19 cellular contexts compared by ENCODE assay signal in the genomic region with DNA sequence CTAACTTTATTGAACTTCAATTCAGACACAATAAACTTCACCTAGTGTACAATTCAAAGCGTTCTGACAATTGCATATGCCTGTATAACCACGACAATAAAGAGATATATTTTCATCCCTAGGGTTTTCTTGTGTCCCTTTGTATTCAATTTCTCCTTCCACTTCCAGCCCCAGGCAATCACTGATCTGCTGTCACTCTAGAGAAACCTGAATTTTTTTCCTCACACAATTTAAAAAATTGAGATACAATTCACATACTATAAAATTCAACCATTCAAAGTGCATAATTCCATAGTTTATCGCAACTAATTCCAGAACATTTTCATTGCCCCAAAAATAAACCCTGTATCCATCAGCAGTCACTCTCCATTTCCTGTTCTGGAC.
A peak's percentile ranks its signal among the peaks of the same experiment; 100 is the strongest.
DNase-seq lines count a peak whose midpoint lies in the region; ATAC-seq, FAIRE-seq and TF ChIP-seq lines count a peak whose summit lies in the region.
"Had no signal": no experiment of that assay in that cellular context is flagged by ENCODE, and none has a peak within 500 bp of the region (broad histone marks: within the 10 kb centered on the region; RNA-seq: fewer than 3 reads in every experiment).

No MANE protein-coding gene starts in this region.

- no peaks in the 10 kb centered on the region for H4K20me1 ChIP-seq in mammary epithelial cell (ENCODE audit: insufficient read depth, low read length)
- no peaks in the 10 kb centered on the region for H4K20me1 ChIP-seq in HepG2 (ENCODE audit: insufficient read depth, low read length)

- TF ChIP-seq CTCF in mammary epithelial cell (conservative IDR thresholded peaks at IDR 0.05 in 1 of 2, IDR thresholded peaks at IDR 0.05 in 1 of 2; ENCODE audit: extremely low read depth in 1 of 2, insufficient read depth in 1 of 2, low read depth in 1 of 2, low read length in 2 of 2) (no peak), breast epithelium (IDR thresholded peaks at IDR 0.05) (no peak), HepG2 (CRISPR knock-in tag; IDR thresholded peaks at IDR 0.05) (no peak), stomach (IDR thresholded peaks at IDR 0.05) (no peak), GM10248 (IDR thresholded peaks at IDR 0.05; ENCODE audit: control extremely low read depth, extremely low read depth, low read depth, missing control alignments) (no peak), brain microvascular endothelial cell (IDR thresholded peaks at IDR 0.05; ENCODE audit: low read depth, low read length, missing control alignments) (no peak)

- dilution Hi-C loops in mammary epithelial cell (cut with HindIII; ENCODE audit: low sequenced_read_pairs) = loop anchor here (5.0 kb wide), 2 partner anchors 82 to 83 kb away; no protein-coding TSS in a partner anchor

- CTCF ChIA-PET in mammary epithelial cell (lab: Charles Lee; ENCODE audit: low non-redundant PET) = no interaction called here
- CTCF ChIA-PET in HepG2 (lab: Yijun Ruan, JAX; ENCODE audit: low intra/inter-chr PET ratio, low total read pairs) = no interaction called here
- CTCF ChIA-PET in GM10248 (lab: Yijun Ruan, JAX) = interaction anchor here (2.2 kb wide), 1 partner anchor 32 kb away, joined by 6 read pairs; no protein-coding TSS in a partner anchor

- intact Hi-C loops in mammary epithelial cell (cut with micrococcal nuclease) = loop anchor here (5.0 kb wide), 1 partner anchor 377 kb away; no protein-coding TSS in a partner anchor
- intact Hi-C loops in breast epithelium (cut with DNase I; ENCODE audit: low total_unique reads) = no loop called here
- intact Hi-C loops in activated T-helper 1 cell treated with anti-CD3 and anti-CD28 coated beads, Interleukin-12 subunit alpha, Interleukin-12 subunit beta, Interleukin-2, Interleukin-4 antibody, amounts not matched to agents 30 ng/mL and 10 ng/mL and 1 ng/mL, durations not matched to agents 14 hours and 24 hours and 36 hours (cut with micrococcal nuclease) = loop anchor here (1.0 to 10.0 kb wide), 4 partner anchors 13 to 375 kb away; no protein-coding TSS in a partner anchor
- intact Hi-C loops in HepG2 (cut with micrococcal nuclease; ENCODE audit: unreplicated experiment) = loop anchor here (10.0 kb wide), 1 partner anchor 65 kb away; no protein-coding TSS in a partner anchor
- intact Hi-C loops in stomach (cut with DNase I; ENCODE audit: low total_unique reads) = loop anchor here (10.0 kb wide), 1 partner anchor 115 kb away; a partner anchor contains a TSS

- H3K36me3 ChIP-seq in mammary epithelial cell (ENCODE audit: insufficient read depth, low read length) (no peaks in the 10 kb centered on the region), breast epithelium (no peaks in the 10 kb centered on the region), HepG2 (replicated peaks in 1 of 2; ENCODE audit: control insufficient read depth in 1 of 2, insufficient read depth in 2 of 2, low read length in 2 of 2) (peaks cover 3 to 5% of the 10 kb centered on the region in 2 experiments; a peak in 3 of 5 replicates), stomach (peaks cover 0 to 5% (median 2%) of the 10 kb centered on the region in 4 donors), H7 (replicated peaks; ENCODE audit: control insufficient read depth, insufficient read depth, low read length) (no peaks in the 10 kb centered on the region), brain microvascular endothelial cell (replicated peaks) (peaks cover 2% of the 10 kb centered on the region)

- no peak for FAIRE-seq in HepG2 (lab: Jason Lieb, UNC)
- FAIRE-seq: TTC549 had no signal

- no peaks in the 10 kb centered on the region for H3K9me3 ChIP-seq in mammary epithelial cell (replicated peaks; ENCODE audit: insufficient read depth, low read length)
- no peaks in the 10 kb centered on the region for H3K9me3 ChIP-seq in breast epithelium
- no peaks in the 10 kb centered on the region for H3K9me3 ChIP-seq in HepG2 (ENCODE audit: low read length)
- H3K9me3 ChIP-seq in stomach = no peaks in the 10 kb centered on the region
- H3K9me3 ChIP-seq: Caco-2, esophagus muscularis mucosa, tibial artery had no signal

- H3K4me3 ChIP-seq in mammary epithelial cell (replicated peaks in 1 of 3; ENCODE audit: insufficient read depth in 1 of 3, low read depth in 2 of 3, low read length in 3 of 3) = peak overlapping the region in 1 of 3 experiments; percentile 31
- no peak overlapping the region for H3K4me3 ChIP-seq in breast epithelium
- no peak overlapping the region; a peak in 1 of 6 replicates for H3K4me3 ChIP-seq in HepG2 (replicated peaks in 1 of 3; ENCODE audit: insufficient read depth in 1 of 3, low read depth in 2 of 3, low read length in 3 of 3)
- no peak overlapping the region for H3K4me3 ChIP-seq in stomach
- H3K4me3 ChIP-seq in H7 (ENCODE audit: insufficient read depth, low read depth, low read length) = no peak overlapping the region
- no peak overlapping the region for H3K4me3 ChIP-seq in brain microvascular endothelial cell (ENCODE audit: low read depth, low read length)
- H3K4me3 ChIP-seq: esophagus muscularis mucosa, GM23338, tibial artery had no signal

- TF ChIP-seq POLR2A in breast epithelium (IDR thresholded peaks at IDR 0.05) (no peak), HepG2 (IDR thresholded peaks at IDR 0.05; ENCODE audit: insufficient read depth in 1 of 2, low read depth in 2 of 2, low read length in 2 of 2) (no peak), stomach (IDR thresholded peaks at IDR 0.05) (no peak)

- DNase-seq in mammary epithelial cell = no peak
- DNase-seq in breast epithelium (ENCODE audit: low spot score in 2 of 2) = no peak
- no peak for DNase-seq in activated T-helper 1 cell treated with anti-CD3 and anti-CD28 coated beads, Interleukin-12 subunit alpha, Interleukin-12 subunit beta, Interleukin-2, Interleukin-4 antibody, amounts not matched to agents 30 ng/mL and 10 ng/mL and 1 ng/mL, durations not matched to agents 14 hours and 24 hours and 36 hours (ENCODE audit: low spot score)
- no peak for DNase-seq in HepG2 (ENCODE audit: low spot score)
- no peak for DNase-seq in stomach
- DNase-seq in GM10248 (ENCODE audit: extremely low spot score) = no peak
- DNase-seq in H7 = no peak
- no peak for DNase-seq in brain microvascular endothelial cell
- DNase-seq: activated T-cell treated with anti-CD3 and anti-CD28 coated beads, Interleukin-2, amount 50 U/mL, for 48 hours; Caco-2; effector CD4-positive, alpha-beta T cell; left cardiac atrium; NCI-H2081; NCI-H446 treated with DMSO at 0.1 percent for 48 hours; stimulated activated CD4-positive, alpha-beta T cell treated with anti-CD3 and anti-CD28 coated beads, Interleukin-15, amount 100 ng/mL, for 24 hours; tibial artery had no signal

- H3K79me2 ChIP-seq in mammary epithelial cell (ENCODE audit: insufficient read depth, low read length) (peaks cover 56% of the 10 kb centered on the region), HepG2 (ENCODE audit: insufficient read depth, low read length) (peaks cover 2% of the 10 kb centered on the region)

- BruUV-seq in mammary epithelial cell (replicated peaks; lab: Mats Ljungman, UMichigan) (TSS peak; percentile 7), HepG2 (replicated peaks; lab: Mats Ljungman, UMichigan) (no TSS peak)

- POLR2A ChIA-PET in HepG2 (lab: Yijun Ruan, JAX) = no interaction called here
- POLR2A ChIA-PET in GM10248 (lab: Yijun Ruan, JAX) = no interaction called here

- H3K4me2 ChIP-seq in mammary epithelial cell (ENCODE audit: insufficient read depth, low read depth, low read length) (peak overlapping the region; percentile 90), HepG2 (ENCODE audit: low read depth, low read length) (peak overlapping the region; percentile 21; the same call in 1 of the 2 replicates)
- H3K4me2 ChIP-seq: GM23338 had no signal

- H3K27me3 ChIP-seq in mammary epithelial cell (ENCODE audit: insufficient read depth, low read length) (no peaks in the 10 kb centered on the region), breast epithelium (no peaks in the 10 kb centered on the region), HepG2 (ENCODE audit: control insufficient read depth in 1 of 2, insufficient read depth in 2 of 2, low read length in 2 of 2) (no peaks in the 10 kb centered on the region), stomach (no peaks in the 10 kb centered on the region), H7 (ENCODE audit: control insufficient read depth, insufficient read depth, low read length) (no peaks in the 10 kb centered on the region), brain microvascular endothelial cell (replicated peaks) (no peaks in the 10 kb centered on the region)
- H3K27me3 ChIP-seq: esophagus muscularis mucosa, tibial artery had no signal

- 55% methylated on average over 3 of the region's 3 CpGs for WGBS in mammary epithelial cell (ENCODE audit: low coverage, missing lambda C conversion rate)
- WGBS in HepG2 (ENCODE audit: low lambda C conversion rate) = 90% methylated on average over 3 of the region's 3 CpGs
- 70 to 86% (median 80%) methylated on average over 3 of the region's 3 CpGs for WGBS in stomach, 5 donors

- H3K27ac ChIP-seq in mammary epithelial cell (ENCODE audit: insufficient read depth, low read depth, low read length) (peak overlapping the region; percentile 82), breast epithelium (no peak overlapping the region), HepG2 (ENCODE audit: extremely low read length, insufficient read depth, low read length) (peak overlapping the region; percentile 66), stomach (peak overlapping the region in 4 of 5 donors; percentile 54 to 73 (median 64)), brain microvascular endothelial cell (no peak overlapping the region)
- H3K27ac ChIP-seq: esophagus muscularis mucosa, tibial artery had no signal

- H3K4me1 Mint-ChIP-seq in activated T-helper 1 cell treated with anti-CD3 and anti-CD28 coated beads, Interleukin-12 subunit alpha, Interleukin-12 subunit beta, Interleukin-2, Interleukin-4 antibody, amounts not matched to agents 30 ng/mL and 10 ng/mL and 1 ng/mL, durations not matched to agents 14 hours and 24 hours and 36 hours (ENCODE audit: low read depth) = peaks cover 26% of the 10 kb centered on the region

- no peak for ATAC-seq in HepG2
- ATAC-seq: GM23338, left cardiac atrium had no signal

- peak overlapping the region; percentile 23 for H3K27ac Mint-ChIP-seq in activated T-helper 1 cell treated with anti-CD3 and anti-CD28 coated beads, Interleukin-12 subunit alpha, Interleukin-12 subunit beta, Interleukin-2, Interleukin-4 antibody, amounts not matched to agents 30 ng/mL and 10 ng/mL and 1 ng/mL, durations not matched to agents 14 hours and 24 hours and 36 hours
- H3K27ac Mint-ChIP-seq: GM23338 had no signal

- H3K27me3 Mint-ChIP-seq in activated T-helper 1 cell treated with anti-CD3 and anti-CD28 coated beads, Interleukin-12 subunit alpha, Interleukin-12 subunit beta, Interleukin-2, Interleukin-4 antibody, amounts not matched to agents 30 ng/mL and 10 ng/mL and 1 ng/mL, durations not matched to agents 14 hours and 24 hours and 36 hours (ENCODE audit: insufficient read depth) = no peaks in the 10 kb centered on the region

- TF ChIP-seq RAD21 in HepG2 (CRISPR knock-in tag; IDR thresholded peaks at IDR 0.05) = no peak

- no peak for TF ChIP-seq EP300 in HepG2 (IDR thresholded peaks at IDR 0.05; ENCODE audit: low read depth in 2 of 2, low read length in 2 of 2)
- no peak for TF ChIP-seq EP300 in HepG2 (CRISPR knock-in tag; IDR thresholded peaks at IDR 0.05; ENCODE audit: borderline replicate concordance)
- TF ChIP-seq EP300 in stomach (IDR thresholded peaks at IDR 0.05) = no peak

- peaks cover 10% of the 10 kb centered on the region for H3K4me1 ChIP-seq in mammary epithelial cell (ENCODE audit: insufficient read depth, low read length)
- H3K4me1 ChIP-seq in breast epithelium = no peaks in the 10 kb centered on the region
- peaks cover 38% of the 10 kb centered on the region for H3K4me1 ChIP-seq in HepG2 (ENCODE audit: insufficient read depth, low read length)
- peaks cover 4 to 60% (median 30%) of the 10 kb centered on the region in 4 donors for H3K4me1 ChIP-seq in stomach
- H3K4me1 ChIP-seq: Caco-2 had no signal

- in situ Hi-C loops in mammary epithelial cell (cut with MboI; ENCODE audit: low sequenced_read_pairs in 2 of 2) = no loop called here
- in situ Hi-C loops in HepG2 (cut with HindIII; ENCODE audit: extremely low pct_ligation_motif_present, low pct_unique_long_range_greater_than_20kb) = no loop called here
- in situ Hi-C loops in brain microvascular endothelial cell (cut with HindIII; ENCODE audit: low pct_ligation_motif_present, low sequenced_read_pairs) = no loop called here

- H3K4me3 Mint-ChIP-seq in activated T-helper 1 cell treated with anti-CD3 and anti-CD28 coated beads, Interleukin-12 subunit alpha, Interleukin-12 subunit beta, Interleukin-2, Interleukin-4 antibody, amounts not matched to agents 30 ng/mL and 10 ng/mL and 1 ng/mL, durations not matched to agents 14 hours and 24 hours and 36 hours = peak overlapping the region; percentile 11
- H3K4me3 Mint-ChIP-seq: GM23338 had no signal

- peaks cover 10% of the 10 kb centered on the region for H3K36me3 Mint-ChIP-seq in activated T-helper 1 cell treated with anti-CD3 and anti-CD28 coated beads, Interleukin-12 subunit alpha, Interleukin-12 subunit beta, Interleukin-2, Interleukin-4 antibody, amounts not matched to agents 30 ng/mL and 10 ng/mL and 1 ng/mL, durations not matched to agents 14 hours and 24 hours and 36 hours (ENCODE audit: low read depth)

- H3K9ac ChIP-seq in mammary epithelial cell (ENCODE audit: insufficient read depth, low read length) (peak overlapping the region; percentile 26), HepG2 (ENCODE audit: insufficient read depth, low read depth, low read length) (no peak overlapping the region)

- H2AFZ ChIP-seq in mammary epithelial cell (ENCODE audit: low read depth, low read length) = no peak overlapping the region
- no peak overlapping the region for H2AFZ ChIP-seq in HepG2 (ENCODE audit: low read length)
- H2AFZ ChIP-seq: GM23338 had no signal

- no peaks in the 10 kb centered on the region for H3K9me3 Mint-ChIP-seq in activated T-helper 1 cell treated with anti-CD3 and anti-CD28 coated beads, Interleukin-12 subunit alpha, Interleukin-12 subunit beta, Interleukin-2, Interleukin-4 antibody, amounts not matched to agents 30 ng/mL and 10 ng/mL and 1 ng/mL, durations not matched to agents 14 hours and 24 hours and 36 hours

Comparison
In these comparisons a context has a peak if more than half of its experiments do, and no peak if none do; other contexts are left out.
1. H3K27ac ChIP-seq: peak in mammary epithelial cell (single experiment), HepG2 (single experiment) and stomach (4 of 5); none in breast epithelium (0 of 2) and brain microvascular endothelial cell (single experiment).